In the genomic region with DNA sequence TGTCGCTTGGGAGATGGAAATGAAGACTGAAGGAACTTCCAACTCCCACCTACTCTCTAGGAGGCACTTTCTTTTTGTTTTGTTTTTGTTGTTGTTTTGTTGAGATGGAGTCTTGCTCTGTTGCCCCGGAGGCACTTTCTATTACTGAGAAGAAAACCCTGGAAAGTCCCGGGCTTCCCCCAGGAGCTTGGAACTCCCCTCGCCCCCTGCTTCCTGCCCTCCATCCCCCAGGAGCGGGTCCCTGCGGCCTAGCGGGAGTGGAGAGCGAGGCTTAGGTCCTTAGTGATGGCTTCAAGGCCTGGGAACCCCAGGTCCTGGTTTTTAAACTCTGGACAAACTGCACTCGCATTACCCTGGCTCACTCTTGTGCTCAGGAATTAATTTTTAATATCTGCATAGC, we compare ENCODE assay signal across 1 cellular context.
TF ChIP-seq lines count a peak whose summit lies in the region.

No MANE protein-coding gene starts in this region.

TF ChIP-seq in GM23338, 12 proteins besides CTCF, POLR2A, EP300 and RAD21 (continued from another document):
- TF ChIP-seq, protein P1, sequence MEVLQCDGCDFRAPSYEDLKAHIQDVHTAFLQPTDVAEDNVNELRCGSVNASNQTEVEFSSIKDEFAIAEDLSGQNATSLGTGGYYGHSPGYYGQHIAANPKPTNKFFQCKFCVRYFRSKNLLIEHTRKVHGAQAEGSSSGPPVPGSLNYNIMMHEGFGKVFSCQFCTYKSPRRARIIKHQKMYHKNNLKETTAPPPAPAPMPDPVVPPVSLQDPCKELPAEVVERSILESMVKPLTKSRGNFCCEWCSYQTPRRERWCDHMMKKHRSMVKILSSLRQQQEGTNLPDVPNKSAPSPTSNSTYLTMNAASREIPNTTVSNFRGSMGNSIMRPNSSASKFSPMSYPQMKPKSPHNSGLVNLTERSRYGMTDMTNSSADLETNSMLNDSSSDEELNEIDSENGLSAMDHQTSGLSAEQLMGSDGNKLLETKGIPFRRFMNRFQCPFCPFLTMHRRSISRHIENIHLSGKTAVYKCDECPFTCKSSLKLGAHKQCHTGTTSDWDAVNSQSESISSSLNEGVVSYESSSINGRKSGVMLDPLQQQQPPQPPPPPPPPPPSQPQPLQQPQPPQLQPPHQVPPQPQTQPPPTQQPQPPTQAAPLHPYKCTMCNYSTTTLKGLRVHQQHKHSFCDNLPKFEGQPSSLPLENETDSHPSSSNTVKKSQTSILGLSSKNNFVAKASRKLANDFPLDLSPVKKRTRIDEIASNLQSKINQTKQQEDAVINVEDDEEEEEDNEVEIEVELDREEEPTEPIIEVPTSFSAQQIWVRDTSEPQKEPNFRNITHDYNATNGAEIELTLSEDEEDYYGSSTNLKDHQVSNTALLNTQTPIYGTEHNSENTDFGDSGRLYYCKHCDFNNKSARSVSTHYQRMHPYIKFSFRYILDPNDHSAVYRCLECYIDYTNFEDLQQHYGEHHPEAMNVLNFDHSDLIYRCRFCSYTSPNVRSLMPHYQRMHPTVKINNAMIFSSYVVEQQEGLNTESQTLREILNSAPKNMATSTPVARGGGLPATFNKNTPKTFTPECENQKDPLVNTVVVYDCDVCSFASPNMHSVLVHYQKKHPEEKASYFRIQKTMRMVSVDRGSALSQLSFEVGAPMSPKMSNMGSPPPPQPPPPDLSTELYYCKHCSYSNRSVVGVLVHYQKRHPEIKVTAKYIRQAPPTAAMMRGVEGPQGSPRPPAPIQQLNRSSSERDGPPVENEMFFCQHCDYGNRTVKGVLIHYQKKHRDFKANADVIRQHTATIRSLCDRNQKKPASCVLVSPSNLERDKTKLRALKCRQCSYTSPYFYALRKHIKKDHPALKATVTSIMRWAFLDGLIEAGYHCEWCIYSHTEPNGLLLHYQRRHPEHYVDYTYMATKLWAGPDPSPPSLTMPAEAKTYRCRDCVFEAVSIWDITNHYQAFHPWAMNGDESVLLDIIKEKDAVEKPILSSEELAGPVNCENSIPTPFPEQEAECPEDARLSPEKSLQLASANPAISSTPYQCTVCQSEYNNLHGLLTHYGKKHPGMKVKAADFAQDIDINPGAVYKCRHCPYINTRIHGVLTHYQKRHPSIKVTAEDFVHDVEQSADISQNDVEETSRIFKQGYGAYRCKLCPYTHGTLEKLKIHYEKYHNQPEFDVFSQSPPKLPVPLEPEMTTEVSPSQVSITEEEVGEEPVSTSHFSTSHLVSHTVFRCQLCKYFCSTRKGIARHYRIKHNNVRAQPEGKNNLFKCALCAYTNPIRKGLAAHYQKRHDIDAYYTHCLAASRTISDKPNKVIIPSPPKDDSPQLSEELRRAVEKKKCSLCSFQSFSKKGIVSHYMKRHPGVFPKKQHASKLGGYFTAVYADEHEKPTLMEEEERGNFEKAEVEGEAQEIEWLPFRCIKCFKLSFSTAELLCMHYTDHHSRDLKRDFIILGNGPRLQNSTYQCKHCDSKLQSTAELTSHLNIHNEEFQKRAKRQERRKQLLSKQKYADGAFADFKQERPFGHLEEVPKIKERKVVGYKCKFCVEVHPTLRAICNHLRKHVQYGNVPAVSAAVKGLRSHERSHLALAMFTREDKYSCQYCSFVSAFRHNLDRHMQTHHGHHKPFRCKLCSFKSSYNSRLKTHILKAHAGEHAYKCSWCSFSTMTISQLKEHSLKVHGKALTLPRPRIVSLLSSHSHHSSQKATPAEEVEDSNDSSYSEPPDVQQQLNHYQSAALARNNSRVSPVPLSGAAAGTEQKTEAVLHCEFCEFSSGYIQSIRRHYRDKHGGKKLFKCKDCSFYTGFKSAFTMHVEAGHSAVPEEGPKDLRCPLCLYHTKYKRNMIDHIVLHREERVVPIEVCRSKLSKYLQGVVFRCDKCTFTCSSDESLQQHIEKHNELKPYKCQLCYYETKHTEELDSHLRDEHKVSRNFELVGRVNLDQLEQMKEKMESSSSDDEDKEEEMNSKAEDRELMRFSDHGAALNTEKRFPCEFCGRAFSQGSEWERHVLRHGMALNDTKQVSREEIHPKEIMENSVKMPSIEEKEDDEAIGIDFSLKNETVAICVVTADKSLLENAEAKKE (CRISPR knock-in tag; IDR thresholded peaks at IDR 0.05): no peak
- TF ChIP-seq, protein P2, sequence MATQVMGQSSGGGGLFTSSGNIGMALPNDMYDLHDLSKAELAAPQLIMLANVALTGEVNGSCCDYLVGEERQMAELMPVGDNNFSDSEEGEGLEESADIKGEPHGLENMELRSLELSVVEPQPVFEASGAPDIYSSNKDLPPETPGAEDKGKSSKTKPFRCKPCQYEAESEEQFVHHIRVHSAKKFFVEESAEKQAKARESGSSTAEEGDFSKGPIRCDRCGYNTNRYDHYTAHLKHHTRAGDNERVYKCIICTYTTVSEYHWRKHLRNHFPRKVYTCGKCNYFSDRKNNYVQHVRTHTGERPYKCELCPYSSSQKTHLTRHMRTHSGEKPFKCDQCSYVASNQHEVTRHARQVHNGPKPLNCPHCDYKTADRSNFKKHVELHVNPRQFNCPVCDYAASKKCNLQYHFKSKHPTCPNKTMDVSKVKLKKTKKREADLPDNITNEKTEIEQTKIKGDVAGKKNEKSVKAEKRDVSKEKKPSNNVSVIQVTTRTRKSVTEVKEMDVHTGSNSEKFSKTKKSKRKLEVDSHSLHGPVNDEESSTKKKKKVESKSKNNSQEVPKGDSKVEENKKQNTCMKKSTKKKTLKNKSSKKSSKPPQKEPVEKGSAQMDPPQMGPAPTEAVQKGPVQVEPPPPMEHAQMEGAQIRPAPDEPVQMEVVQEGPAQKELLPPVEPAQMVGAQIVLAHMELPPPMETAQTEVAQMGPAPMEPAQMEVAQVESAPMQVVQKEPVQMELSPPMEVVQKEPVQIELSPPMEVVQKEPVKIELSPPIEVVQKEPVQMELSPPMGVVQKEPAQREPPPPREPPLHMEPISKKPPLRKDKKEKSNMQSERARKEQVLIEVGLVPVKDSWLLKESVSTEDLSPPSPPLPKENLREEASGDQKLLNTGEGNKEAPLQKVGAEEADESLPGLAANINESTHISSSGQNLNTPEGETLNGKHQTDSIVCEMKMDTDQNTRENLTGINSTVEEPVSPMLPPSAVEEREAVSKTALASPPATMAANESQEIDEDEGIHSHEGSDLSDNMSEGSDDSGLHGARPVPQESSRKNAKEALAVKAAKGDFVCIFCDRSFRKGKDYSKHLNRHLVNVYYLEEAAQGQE (IDR thresholded peaks at IDR 0.05; ENCODE audit: unreplicated experiment): no peak
- TF ChIP-seq ZNF114 (CRISPR knock-in tag; IDR thresholded peaks at IDR 0.05) (no peak), EZH2phosphoT487 (IDR thresholded peaks at IDR 0.05; ENCODE audit: unreplicated experiment) (no peak)
